24 cellular contexts compared by ENCODE assay signal in genomic region chr21:26739189-26739588, GRCh38.
A peak's percentile ranks its signal among the peaks of the same experiment; 100 is the strongest.
DNase-seq lines count a peak whose midpoint lies in the region; ATAC-seq and TF ChIP-seq lines count a peak whose summit lies in the region.
"Had no signal": no experiment of that assay in that cellular context is flagged by ENCODE, and none has a peak within 500 bp of the region (broad histone marks: within the 10 kb centered on the region; RNA-seq: fewer than 3 reads in every experiment).

No MANE protein-coding gene starts in this region.

- no peaks in the 10 kb centered on the region for H3K4me1 ChIP-seq in upper lobe of right lung
- H3K4me1 ChIP-seq: A549, vagina had no signal

- no peak overlapping the region for H3K4me3 Mint-ChIP-seq in effector memory CD8-positive, alpha-beta T cell
- H3K4me3 Mint-ChIP-seq in activated T-cell treated with anti-CD3 and anti-CD28 coated beads, Interleukin-2, amount 50 U/mL, for 24 hours: no peak overlapping the region
- H3K4me3 Mint-ChIP-seq: activated CD8-positive, alpha-beta memory T cell treated with anti-CD3 and anti-CD28 coated beads, Interleukin-2, amount 10 ng/mL, durations not matched to agents 7 days and 5 days; activated naive CD8-positive, alpha-beta T cell; activated T-helper 17 cell treated with anti-CD3 and anti-CD28 coated beads, Interleukin-2, amount 50 U/mL, for 72 hours; brain; GM23338 had no signal

- H3K4me1 Mint-ChIP-seq in effector memory CD8-positive, alpha-beta T cell (ENCODE audit: low read depth in 2 of 2): no peaks in the 10 kb centered on the region
- H3K4me1 Mint-ChIP-seq in activated T-cell treated with anti-CD3 and anti-CD28 coated beads, Interleukin-2, amount 50 U/mL, for 24 hours (ENCODE audit: low read depth): no peaks in the 10 kb centered on the region
- H3K4me1 Mint-ChIP-seq: activated CD8-positive, alpha-beta memory T cell treated with anti-CD3 and anti-CD28 coated beads, Interleukin-2, amount 10 ng/mL, durations not matched to agents 7 days and 5 days; activated T-helper 17 cell treated with anti-CD3 and anti-CD28 coated beads, Interleukin-2, amount 50 U/mL, for 72 hours; brain had no signal

- no peaks in the 10 kb centered on the region for H3K9me3 ChIP-seq in upper lobe of right lung
- H3K9me3 ChIP-seq: A549, vagina had no signal

- ATAC-seq in Right ventricle myocardium superior (ENCODE audit: poor library complexity) (peak; percentile 48), left ventricle myocardium superior (no peak), upper lobe of right lung (peak; percentile 91), HG03469 (IDR thresholded peaks at IDR 0.05; ENCODE audit: unreplicated experiment) (no peak)
- ATAC-seq in effector memory CD8-positive, alpha-beta T cell (replicated peaks): no peak
- ATAC-seq: A549; activated CD8-positive, alpha-beta memory T cell treated with anti-CD3 and anti-CD28 coated beads, Interleukin-2, amount 10 ng/mL, durations not matched to agents 7 days and 5 days; activated T-helper 17 cell treated with anti-CD3 and anti-CD28 coated beads, Interleukin-2, amount 50 U/mL, for 72 hours; GM23338 had no signal

- intact Hi-C loops in Right ventricle myocardium superior (cut with DNase I) (no loop called here), left ventricle myocardium superior (cut with micrococcal nuclease) (no loop called here), upper lobe of right lung (cut with DNase I) (no loop called here)

- peak overlapping the region; percentile 9 for H3K27ac ChIP-seq in upper lobe of right lung
- H3K27ac ChIP-seq: A549, C4-2B, coronary artery, KMS-11, vagina had no signal

- TF ChIP-seq CTCF in epithelial cell of esophagus (IDR thresholded peaks at IDR 0.05; ENCODE audit: insufficient read depth, low read depth, low read length, missing control alignments) (no peak), upper lobe of right lung (IDR thresholded peaks at IDR 0.05) (no peak)

- no peaks in the 10 kb centered on the region for H3K36me3 ChIP-seq in upper lobe of right lung
- H3K36me3 ChIP-seq: vagina had no signal

- peaks cover 0 to 8% of the 10 kb centered on the region in 2 donors for H3K9me3 Mint-ChIP-seq in effector memory CD8-positive, alpha-beta T cell
- no peaks in the 10 kb centered on the region for H3K9me3 Mint-ChIP-seq in activated T-cell treated with anti-CD3 and anti-CD28 coated beads, Interleukin-2, amount 50 U/mL, for 24 hours
- H3K9me3 Mint-ChIP-seq: activated T-helper 17 cell treated with anti-CD3 and anti-CD28 coated beads, Interleukin-2, amount 50 U/mL, for 72 hours; brain; GM23338 had no signal

- H3K27ac Mint-ChIP-seq in effector memory CD8-positive, alpha-beta T cell: no peak overlapping the region
- H3K27ac Mint-ChIP-seq in activated T-cell treated with anti-CD3 and anti-CD28 coated beads, Interleukin-2, amount 50 U/mL, for 24 hours: no peak overlapping the region
- H3K27ac Mint-ChIP-seq: activated CD8-positive, alpha-beta memory T cell treated with anti-CD3 and anti-CD28 coated beads, Interleukin-2, amount 10 ng/mL, durations not matched to agents 7 days and 5 days; activated naive CD8-positive, alpha-beta T cell; activated T-helper 17 cell treated with anti-CD3 and anti-CD28 coated beads, Interleukin-2, amount 50 U/mL, for 72 hours; brain; GM23338 had no signal

- H3K36me3 Mint-ChIP-seq in effector memory CD8-positive, alpha-beta T cell (ENCODE audit: insufficient read depth): peaks cover 2% of the 10 kb centered on the region
- H3K36me3 Mint-ChIP-seq in activated T-cell treated with anti-CD3 and anti-CD28 coated beads, Interleukin-2, amount 50 U/mL, for 24 hours (ENCODE audit: low read depth): no peaks in the 10 kb centered on the region
- H3K36me3 Mint-ChIP-seq: activated CD8-positive, alpha-beta memory T cell treated with anti-CD3 and anti-CD28 coated beads, Interleukin-2, amount 10 ng/mL, durations not matched to agents 7 days and 5 days; activated naive CD8-positive, alpha-beta T cell; brain had no signal

- H3K27me3 ChIP-seq in upper lobe of right lung: no peaks in the 10 kb centered on the region
- H3K27me3 ChIP-seq: vagina had no signal

- H3K4me3 ChIP-seq in epithelial cell of esophagus (ENCODE audit: low read length): no peak overlapping the region
- no peak overlapping the region for H3K4me3 ChIP-seq in upper lobe of right lung
- H3K4me3 ChIP-seq: A549, coronary artery, GM23338, vagina had no signal

- DNase-seq in Right ventricle myocardium superior: no peak
- DNase-seq in left ventricle myocardium superior: no peak
- DNase-seq in epithelial cell of esophagus (ENCODE audit: low read depth): peak; percentile 38
- DNase-seq in kidney tubule cell (ENCODE audit: low spot score): peak; percentile 40
- no peak for DNase-seq in upper lobe of right lung
- DNase-seq in effector memory CD8-positive, alpha-beta T cell: no peak
- DNase-seq in activated T-cell treated with anti-CD3 and anti-CD28 coated beads, Interleukin-2, amount 50 U/mL, for 24 hours: no peak
- DNase-seq: activated CD4-positive, alpha-beta T cell treated with anti-CD3 and anti-CD28 coated beads for 4 hours; activated CD8-positive, alpha-beta memory T cell treated with anti-CD3 and anti-CD28 coated beads, Interleukin-2, amount 10 ng/mL, durations not matched to agents 7 days and 5 days; DMS153; NCI-H1694 treated with DMSO at 0.1 percent for 48 hours; NCI-H774; stimulated activated CD4-positive, alpha-beta T cell treated with anti-CD3 and anti-CD28 coated beads, Interleukin-4, amount 100 ng/mL, for 4 hours; T-helper 1 cell had no signal

- peaks cover 0 to 3% of the 10 kb centered on the region in 2 donors for H3K27me3 Mint-ChIP-seq in effector memory CD8-positive, alpha-beta T cell
- peaks cover 9% of the 10 kb centered on the region for H3K27me3 Mint-ChIP-seq in activated T-cell treated with anti-CD3 and anti-CD28 coated beads, Interleukin-2, amount 50 U/mL, for 24 hours
- H3K27me3 Mint-ChIP-seq: activated CD8-positive, alpha-beta memory T cell treated with anti-CD3 and anti-CD28 coated beads, Interleukin-2, amount 10 ng/mL, durations not matched to agents 7 days and 5 days had no signal

Comparison
In these comparisons a context has a peak if more than half of its experiments do, and no peak if none do; other contexts are left out.
1. ATAC-seq: peak in Right ventricle myocardium superior (single experiment) and upper lobe of right lung (single experiment); none in left ventricle myocardium superior (single experiment), HG03469 (single experiment) and effector memory CD8-positive, alpha-beta T cell (single experiment).
2. DNase-seq: peak in epithelial cell of esophagus (single experiment) and kidney tubule cell (single experiment); none in Right ventricle myocardium superior (single experiment), left ventricle myocardium superior (single experiment), upper lobe of right lung (single experiment), effector memory CD8-positive, alpha-beta T cell (0 of 3) and activated T-cell treated with anti-CD3 and anti-CD28 coated beads, Interleukin-2, amount 50 U/mL, for 24 hours (single experiment).